ENCODE assay signal across 16 cellular contexts in the genomic region with DNA sequence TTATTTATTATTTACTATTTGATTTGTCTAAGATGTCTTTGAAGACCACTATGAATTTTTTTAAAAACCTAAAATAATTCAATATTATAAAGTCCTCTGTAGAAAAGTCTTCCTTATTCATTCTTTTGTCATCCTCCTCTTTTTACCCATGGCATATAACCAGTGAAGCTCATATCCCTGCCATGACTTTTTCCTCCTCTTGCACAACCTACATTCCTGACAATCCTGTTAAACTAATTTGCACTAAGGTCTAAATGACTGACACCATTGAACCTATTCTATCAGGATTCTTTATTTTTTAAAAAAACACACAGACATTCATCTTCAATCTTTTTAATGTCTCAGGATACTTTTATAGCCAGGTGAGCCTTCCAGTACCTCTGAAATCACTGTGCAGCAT.
"Had no signal": no experiment of that assay in that cellular context is flagged by ENCODE, and none has a peak within 500 bp of the region (broad histone marks: within the 10 kb centered on the region; RNA-seq: fewer than 3 reads in every experiment).

No MANE protein-coding gene starts in this region.

- H3K4me3 Mint-ChIP-seq: activated CD4-positive, alpha-beta memory T cell treated with anti-CD3 and anti-CD28 coated beads for 36 hours; activated naive CD8-positive, alpha-beta T cell treated with anti-CD3 and anti-CD28 coated beads, Interleukin-2, amount 10 ng/mL, durations not matched to agents 7 days and 5 days; natural killer cell treated with Interleukin-12 subunit alpha and Interleukin-12 subunit beta and Interleukin-15 and Interleukin-18, amount 100 ng/mL, for 72 hours had no signal

- H3K27ac ChIP-seq: epithelial cell of prostate, sigmoid colon, transverse colon had no signal

- H3K9me3 ChIP-seq: sigmoid colon, transverse colon had no signal

- H3K27me3 Mint-ChIP-seq: activated CD4-positive, alpha-beta memory T cell treated with anti-CD3 and anti-CD28 coated beads for 36 hours; activated naive CD8-positive, alpha-beta T cell treated with anti-CD3 and anti-CD28 coated beads, Interleukin-2, amount 10 ng/mL, durations not matched to agents 7 days and 5 days; natural killer cell treated with Interleukin-12 subunit alpha and Interleukin-12 subunit beta and Interleukin-15 and Interleukin-18, amount 100 ng/mL, for 72 hours had no signal

- H3K9me3 Mint-ChIP-seq: activated CD4-positive, alpha-beta memory T cell treated with anti-CD3 and anti-CD28 coated beads for 36 hours; natural killer cell treated with Interleukin-12 subunit alpha and Interleukin-12 subunit beta and Interleukin-15 and Interleukin-18, amount 100 ng/mL, for 72 hours had no signal

- DNase-seq: activated CD4-positive, alpha-beta memory T cell treated with anti-CD3 and anti-CD28 coated beads for 36 hours; activated CD4-positive, alpha-beta T cell treated with anti-CD3 and anti-CD28 coated beads for 1 hour; activated gamma-delta T cell treated with Interleukin-2 at 50 U/mL for 16 hours; activated naive CD8-positive, alpha-beta T cell treated with anti-CD3 and anti-CD28 coated beads, Interleukin-2, amount 10 ng/mL, durations not matched to agents 7 days and 5 days; activated T-cell treated with anti-CD3 and anti-CD28 coated beads, Interleukin-2, amount 50 U/mL, for 48 hours; aorta; cortex of kidney; effector memory CD4-positive, alpha-beta T cell; hypothalamus; sigmoid colon; stimulated activated CD4-positive, alpha-beta T cell treated with anti-CD3 and anti-CD28 coated beads, Interleukin-12 subunit alpha, Interleukin-12 subunit beta, amount 100 ng/mL, for 4 hours; stimulated activated naive CD4-positive, alpha-beta T cell; substantia nigra; transverse colon had no signal

- H3K27me3 ChIP-seq: sigmoid colon, transverse colon had no signal

- ATAC-seq: natural killer cell treated with Interleukin-12 subunit alpha and Interleukin-12 subunit beta and Interleukin-15 and Interleukin-18, amount 100 ng/mL, for 72 hours had no signal

- H3K36me3 ChIP-seq: sigmoid colon, transverse colon had no signal

- H3K4me3 ChIP-seq: sigmoid colon, transverse colon had no signal

- H3K27ac Mint-ChIP-seq: activated CD4-positive, alpha-beta memory T cell treated with anti-CD3 and anti-CD28 coated beads for 36 hours; activated naive CD8-positive, alpha-beta T cell treated with anti-CD3 and anti-CD28 coated beads, Interleukin-2, amount 10 ng/mL, durations not matched to agents 7 days and 5 days had no signal
